37 cellular contexts compared by ENCODE assay signal in genomic region chr12:54608786-54609185, GRCh38. TPM values are rescaled to one million over a fixed set of nuclear protein-coding genes. Genes with fewer than 3 reads are reported as not detected.
"Had no signal": no experiment of that assay in that cellular context is flagged by ENCODE, and none has a peak within 500 bp of the region (broad histone marks: within the 10 kb centered on the region; RNA-seq: fewer than 3 reads in every experiment).

No MANE protein-coding gene starts in this region.

- H3K36me3 Mint-ChIP-seq: activated CD4-positive, alpha-beta memory T cell treated with anti-CD3 and anti-CD28 coated beads for 36 hours; activated naive CD4-positive, alpha-beta T cell treated with anti-CD3 and anti-CD28 coated beads, Interleukin-2, amount 50 U/mL, for 72 hours; activated naive CD8-positive, alpha-beta T cell treated with anti-CD3 and anti-CD28 coated beads for 36 hours; brain had no signal

- H3K4me3 Mint-ChIP-seq: activated B cell treated with CpG ODN at 0.5 μM for 24 hours; activated CD4-positive, alpha-beta memory T cell treated with anti-CD3 and anti-CD28 coated beads for 36 hours; activated CD4-positive, alpha-beta T cell treated with anti-CD3 and anti-CD28 coated beads, Interleukin-2, amount 10 ng/mL, durations not matched to agents 7 days and 5 days; activated CD8-positive, alpha-beta T cell treated with anti-CD3 and anti-CD28 coated beads for 36 hours; activated naive CD4-positive, alpha-beta T cell treated with anti-CD3 and anti-CD28 coated beads for 36 hours; activated naive CD8-positive, alpha-beta T cell treated with anti-CD3 and anti-CD28 coated beads for 36 hours; activated T-cell treated with anti-CD3 and anti-CD28 coated beads, Interleukin-2, amount 50 U/mL, for 4 hours; activated T-cell treated with anti-CD3 and anti-CD28 coated beads, Interleukin-2, amount 50 U/mL, for 72 hours; activated T-helper 1 cell treated with anti-CD3 and anti-CD28 coated beads, Interleukin-12 subunit alpha, Interleukin-12 subunit beta, Interleukin-2, Interleukin-4 antibody, amounts not matched to agents 30 ng/mL and 10 ng/mL and 1 ng/mL, durations not matched to agents 14 hours and 24 hours and 36 hours; activated T-helper 17 cell treated with anti-CD3 and anti-CD28 coated beads, Interleukin-2, amount 50 U/mL, for 72 hours; brain; central memory CD8-positive, alpha-beta T cell; T-helper 1 cell treated with Interleukin-12 subunit alpha and Interleukin-12 subunit beta and Interleukin-4 antibody, amounts not matched to agents 30 μg/mL and 1 μg/mL, for 36 hours; T-helper 2 cell treated with Interferon-gamma antibody and Interleukin-4, amounts not matched to agents 5 μg/mL and 100 μg/mL, for 36 hours had no signal

- H3K4me1 Mint-ChIP-seq: activated B cell treated with CpG ODN at 0.5 μM for 24 hours; activated CD4-positive, alpha-beta T cell treated with anti-CD3 and anti-CD28 coated beads, Interleukin-2, amount 10 ng/mL, durations not matched to agents 7 days and 5 days; activated naive CD8-positive, alpha-beta T cell treated with anti-CD3 and anti-CD28 coated beads for 36 hours; activated T-helper 17 cell treated with anti-CD3 and anti-CD28 coated beads, Interleukin-2, amount 50 U/mL, for 72 hours; brain; central memory CD8-positive, alpha-beta T cell had no signal

- H3K27me3 ChIP-seq: cardiac muscle cell had no signal

- H3K27ac Mint-ChIP-seq: activated B cell treated with CpG ODN at 0.5 μM for 24 hours; activated CD4-positive, alpha-beta memory T cell treated with anti-CD3 and anti-CD28 coated beads for 36 hours; activated CD4-positive, alpha-beta T cell treated with anti-CD3 and anti-CD28 coated beads, Interleukin-2, amount 10 ng/mL, durations not matched to agents 7 days and 5 days; activated CD8-positive, alpha-beta T cell treated with anti-CD3 and anti-CD28 coated beads for 36 hours; activated naive CD4-positive, alpha-beta T cell treated with anti-CD3 and anti-CD28 coated beads for 36 hours; activated naive CD4-positive, alpha-beta T cell treated with anti-CD3 and anti-CD28 coated beads, Interleukin-2, amount 50 U/mL, for 72 hours; activated naive CD8-positive, alpha-beta T cell treated with anti-CD3 and anti-CD28 coated beads for 36 hours; activated T-cell treated with anti-CD3 and anti-CD28 coated beads, Interleukin-2, amount 50 U/mL, for 72 hours; activated T-helper 1 cell treated with anti-CD3 and anti-CD28 coated beads, Interleukin-12 subunit alpha, Interleukin-12 subunit beta, Interleukin-2, Interleukin-4 antibody, amounts not matched to agents 30 ng/mL and 10 ng/mL and 1 ng/mL, durations not matched to agents 14 hours and 24 hours and 36 hours; activated T-helper 17 cell treated with anti-CD3 and anti-CD28 coated beads, Interleukin-2, amount 50 U/mL, for 72 hours; brain; T-helper 1 cell treated with Interleukin-12 subunit alpha and Interleukin-12 subunit beta and Interleukin-4 antibody, amounts not matched to agents 30 μg/mL and 1 μg/mL, for 36 hours; T-helper 2 cell treated with Interferon-gamma antibody and Interleukin-4, amounts not matched to agents 5 μg/mL and 100 μg/mL, for 36 hours had no signal

- H3K9me3 Mint-ChIP-seq: activated B cell treated with CpG ODN at 0.5 μM for 24 hours; activated CD4-positive, alpha-beta memory T cell treated with anti-CD3 and anti-CD28 coated beads for 36 hours; activated CD4-positive, alpha-beta T cell treated with anti-CD3 and anti-CD28 coated beads, Interleukin-2, amount 10 ng/mL, durations not matched to agents 7 days and 5 days; activated CD8-positive, alpha-beta T cell treated with anti-CD3 and anti-CD28 coated beads for 36 hours; activated naive CD4-positive, alpha-beta T cell treated with anti-CD3 and anti-CD28 coated beads for 36 hours; activated naive CD4-positive, alpha-beta T cell treated with anti-CD3 and anti-CD28 coated beads, Interleukin-2, amount 50 U/mL, for 72 hours; activated naive CD8-positive, alpha-beta T cell treated with anti-CD3 and anti-CD28 coated beads for 36 hours; activated T-cell treated with anti-CD3 and anti-CD28 coated beads, Interleukin-2, amount 50 U/mL, for 4 hours; activated T-cell treated with anti-CD3 and anti-CD28 coated beads, Interleukin-2, amount 50 U/mL, for 72 hours; activated T-helper 1 cell treated with anti-CD3 and anti-CD28 coated beads, Interleukin-12 subunit alpha, Interleukin-12 subunit beta, Interleukin-2, Interleukin-4 antibody, amounts not matched to agents 30 ng/mL and 10 ng/mL and 1 ng/mL, durations not matched to agents 14 hours and 24 hours and 36 hours; activated T-helper 17 cell treated with anti-CD3 and anti-CD28 coated beads, Interleukin-2, amount 50 U/mL, for 72 hours; brain; central memory CD8-positive, alpha-beta T cell; T-helper 1 cell treated with Interleukin-12 subunit alpha and Interleukin-12 subunit beta and Interleukin-4 antibody, amounts not matched to agents 30 μg/mL and 1 μg/mL, for 36 hours; T-helper 2 cell treated with Interferon-gamma antibody and Interleukin-4, amounts not matched to agents 5 μg/mL and 100 μg/mL, for 36 hours had no signal

- H3K27ac ChIP-seq: adrenal gland, cardiac muscle cell, VCaP had no signal

- H3K36me3 ChIP-seq: adrenal gland, cardiac muscle cell had no signal

- DNase-seq: activated B cell treated with CpG ODN at 0.5 μM for 24 hours; activated CD4-positive, alpha-beta memory T cell treated with anti-CD3 and anti-CD28 coated beads for 36 hours; activated CD4-positive, alpha-beta T cell treated with anti-CD3 and anti-CD28 coated beads for 4 hours; activated CD4-positive, alpha-beta T cell treated with anti-CD3 and anti-CD28 coated beads, Interleukin-2, amount 10 ng/mL, durations not matched to agents 7 days and 5 days; activated CD4-positive, CD25-positive, alpha-beta regulatory T cell treated with anti-CD3 and anti-CD28 coated beads, Interleukin-2, amount 50 U/mL, for 72 hours; activated CD8-positive, alpha-beta memory T cell treated with anti-CD3 and anti-CD28 coated beads, Interleukin-2, amount 50 U/mL, for 4 hours; activated CD8-positive, alpha-beta T cell treated with anti-CD3 and anti-CD28 coated beads for 36 hours; activated effector memory CD4-positive, alpha-beta T cell treated with anti-CD3 and anti-CD28 coated beads, Interleukin-2, amount 50 U/mL, for 16 hours; activated gamma-delta T cell treated with Interleukin-2 at 50 U/mL for 16 hours; activated naive CD4-positive, alpha-beta T cell; activated naive CD4-positive, alpha-beta T cell treated with anti-CD3 and anti-CD28 coated beads for 36 hours; activated naive CD4-positive, alpha-beta T cell treated with anti-CD3 and anti-CD28 coated beads, Interleukin-2, amount 50 U/mL, for 16 hours; activated naive CD8-positive, alpha-beta T cell treated with anti-CD3 and anti-CD28 coated beads for 36 hours; activated T-cell treated with anti-CD3 and anti-CD28 coated beads for 4 hours; activated T-cell treated with anti-CD3 and anti-CD28 coated beads, Interleukin-2, amount 50 U/mL, for 1 hour; activated T-cell treated with anti-CD3 and anti-CD28 coated beads, Interleukin-2, amount 50 U/mL, for 4 hours; activated T-cell treated with anti-CD3 and anti-CD28 coated beads, Interleukin-2, amount 50 U/mL, for 72 hours; adrenal gland; amniotic stem cell; aorta; caudate nucleus; cerebellar nuclear complex; SW 1271; T-helper 1 cell; T-helper 2 cell; T-helper 9 cell had no signal

- H3K4me3 ChIP-seq: adrenal gland, cardiac muscle cell had no signal

- H3K4me1 ChIP-seq: adrenal gland had no signal

- H3K27me3 Mint-ChIP-seq: activated CD8-positive, alpha-beta T cell treated with anti-CD3 and anti-CD28 coated beads for 36 hours had no signal

- ATAC-seq: activated CD8-positive, alpha-beta T cell treated with anti-CD3 and anti-CD28 coated beads for 36 hours; activated naive CD4-positive, alpha-beta T cell treated with anti-CD3 and anti-CD28 coated beads, Interleukin-2, amount 50 U/mL, for 72 hours; activated T-cell treated with anti-CD3 and anti-CD28 coated beads, Interleukin-2, amount 50 U/mL, for 4 hours; activated T-cell treated with anti-CD3 and anti-CD28 coated beads, Interleukin-2, amount 50 U/mL, for 72 hours; activated T-helper 17 cell treated with anti-CD3 and anti-CD28 coated beads, Interleukin-2, amount 50 U/mL, for 72 hours had no signal

- H3K9me3 ChIP-seq: adrenal gland had no signal

RNA-seq across cellular contexts. Expression of gene PPP1R1A, which starts 20.3 kb away (rescaled TPM):
- total RNA-seq: activated B cell treated with CpG ODN at 0.5 μM for 24 hours; activated CD4-positive, alpha-beta memory T cell treated with anti-CD3 and anti-CD28 coated beads for 36 hours; activated CD4-positive, alpha-beta T cell treated with anti-CD3 and anti-CD28 coated beads, Interleukin-2, amount 10 ng/mL, durations not matched to agents 7 days and 5 days; activated CD8-positive, alpha-beta memory T cell treated with anti-CD3 and anti-CD28 coated beads for 36 hours; activated CD8-positive, alpha-beta T cell treated with anti-CD3 and anti-CD28 coated beads for 36 hours; activated naive CD4-positive, alpha-beta T cell treated with anti-CD3 and anti-CD28 coated beads for 36 hours; activated naive CD4-positive, alpha-beta T cell treated with anti-CD3 and anti-CD28 coated beads, Interleukin-2, amount 50 U/mL, for 72 hours; activated naive CD8-positive, alpha-beta T cell treated with anti-CD3 and anti-CD28 coated beads for 36 hours; activated T-cell treated with anti-CD3 and anti-CD28 coated beads, Interleukin-2, amount 50 U/mL, for 4 hours; activated T-cell treated with anti-CD3 and anti-CD28 coated beads, Interleukin-2, amount 50 U/mL, for 72 hours; activated T-helper 1 cell treated with anti-CD3 and anti-CD28 coated beads, Interleukin-12 subunit alpha, Interleukin-12 subunit beta, Interleukin-2, Interleukin-4 antibody, amounts not matched to agents 30 ng/mL and 10 ng/mL and 1 ng/mL, durations not matched to agents 14 hours and 24 hours and 36 hours; activated T-helper 17 cell treated with anti-CD3 and anti-CD28 coated beads, Interleukin-2, amount 50 U/mL, for 72 hours; bronchial epithelial cell had no signal

RNA-seq across cellular contexts. Expression of gene LACRT, which starts 25.9 kb away (rescaled TPM):
- total RNA-seq: activated B cell treated with CpG ODN at 0.5 μM for 24 hours; activated CD4-positive, alpha-beta memory T cell treated with anti-CD3 and anti-CD28 coated beads for 36 hours; activated CD4-positive, alpha-beta T cell treated with anti-CD3 and anti-CD28 coated beads, Interleukin-2, amount 10 ng/mL, durations not matched to agents 7 days and 5 days; activated CD8-positive, alpha-beta memory T cell treated with anti-CD3 and anti-CD28 coated beads for 36 hours; activated CD8-positive, alpha-beta T cell treated with anti-CD3 and anti-CD28 coated beads for 36 hours; activated naive CD4-positive, alpha-beta T cell treated with anti-CD3 and anti-CD28 coated beads for 36 hours; activated naive CD4-positive, alpha-beta T cell treated with anti-CD3 and anti-CD28 coated beads, Interleukin-2, amount 50 U/mL, for 72 hours; activated naive CD8-positive, alpha-beta T cell treated with anti-CD3 and anti-CD28 coated beads for 36 hours; activated T-cell treated with anti-CD3 and anti-CD28 coated beads, Interleukin-2, amount 50 U/mL, for 4 hours; activated T-cell treated with anti-CD3 and anti-CD28 coated beads, Interleukin-2, amount 50 U/mL, for 72 hours; activated T-helper 1 cell treated with anti-CD3 and anti-CD28 coated beads, Interleukin-12 subunit alpha, Interleukin-12 subunit beta, Interleukin-2, Interleukin-4 antibody, amounts not matched to agents 30 ng/mL and 10 ng/mL and 1 ng/mL, durations not matched to agents 14 hours and 24 hours and 36 hours; activated T-helper 17 cell treated with anti-CD3 and anti-CD28 coated beads, Interleukin-2, amount 50 U/mL, for 72 hours; adrenal gland; aorta; bronchial epithelial cell; cardiac muscle cell had no signal

RNA-seq across cellular contexts. Expression of gene DCD, which starts 39.4 kb away (rescaled TPM):
- total RNA-seq: activated B cell treated with CpG ODN at 0.5 μM for 24 hours; activated CD4-positive, alpha-beta memory T cell treated with anti-CD3 and anti-CD28 coated beads for 36 hours; activated CD4-positive, alpha-beta T cell treated with anti-CD3 and anti-CD28 coated beads, Interleukin-2, amount 10 ng/mL, durations not matched to agents 7 days and 5 days; activated CD8-positive, alpha-beta memory T cell treated with anti-CD3 and anti-CD28 coated beads for 36 hours; activated CD8-positive, alpha-beta T cell treated with anti-CD3 and anti-CD28 coated beads for 36 hours; activated naive CD4-positive, alpha-beta T cell treated with anti-CD3 and anti-CD28 coated beads for 36 hours; activated naive CD4-positive, alpha-beta T cell treated with anti-CD3 and anti-CD28 coated beads, Interleukin-2, amount 50 U/mL, for 72 hours; activated naive CD8-positive, alpha-beta T cell treated with anti-CD3 and anti-CD28 coated beads for 36 hours; activated T-cell treated with anti-CD3 and anti-CD28 coated beads, Interleukin-2, amount 50 U/mL, for 4 hours; activated T-cell treated with anti-CD3 and anti-CD28 coated beads, Interleukin-2, amount 50 U/mL, for 72 hours; activated T-helper 1 cell treated with anti-CD3 and anti-CD28 coated beads, Interleukin-12 subunit alpha, Interleukin-12 subunit beta, Interleukin-2, Interleukin-4 antibody, amounts not matched to agents 30 ng/mL and 10 ng/mL and 1 ng/mL, durations not matched to agents 14 hours and 24 hours and 36 hours; activated T-helper 17 cell treated with anti-CD3 and anti-CD28 coated beads, Interleukin-2, amount 50 U/mL, for 72 hours; adrenal gland; aorta; bronchial epithelial cell; cardiac muscle cell had no signal

RNA-seq across cellular contexts. Expression of gene PDE1B, which starts 59.4 kb away (rescaled TPM):
- total RNA-seq: bronchial epithelial cell had no signal
